Comparison of ENCODE assay signal across 8 cellular contexts in the genomic region with DNA sequence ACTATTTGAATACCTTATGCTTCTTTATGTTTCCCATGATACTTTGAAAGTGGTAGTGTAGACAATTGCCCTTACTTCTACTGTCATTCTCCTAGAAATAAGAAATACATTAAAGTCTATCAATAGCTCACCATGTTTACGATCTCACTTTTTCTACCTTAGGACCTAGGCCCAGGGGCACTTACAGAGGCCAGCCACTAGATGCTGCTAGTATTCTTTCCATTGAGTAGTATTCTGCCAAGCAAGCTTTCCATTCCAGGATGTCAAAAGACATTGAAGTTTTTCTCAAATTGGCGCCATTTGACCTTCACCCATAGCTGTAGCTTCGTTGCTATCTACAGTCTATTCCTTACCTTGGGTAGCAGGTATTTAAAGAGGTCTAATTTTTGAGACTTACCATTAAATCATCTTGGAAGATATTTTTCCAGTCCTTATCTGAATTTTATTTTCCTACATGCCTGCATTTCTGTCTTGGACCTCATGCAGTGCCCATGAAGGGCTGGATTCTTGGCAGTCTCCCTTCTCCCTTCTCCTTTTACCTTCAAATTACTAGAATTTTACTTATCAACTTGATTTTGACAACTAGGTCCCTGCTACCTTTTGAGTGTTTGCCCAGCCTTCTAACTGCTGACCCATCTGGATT.
DNase-seq lines count a peak whose midpoint lies in the region; ATAC-seq, FAIRE-seq and TF ChIP-seq lines count a peak whose summit lies in the region.

No MANE protein-coding gene starts in this region.

- no peak overlapping the region for H3K4me3 ChIP-seq in astrocyte (ENCODE audit: insufficient read depth, low read depth, low read length)
- H3K4me3 ChIP-seq in keratinocyte (ENCODE audit: control insufficient read depth in 2 of 3, extremely low read depth in 1 of 3, insufficient read depth in 2 of 3, low read depth in 1 of 3, low read length in 3 of 3) = no peak overlapping the region

- ATAC-seq in GM19043 (IDR thresholded peaks at IDR 0.05; ENCODE audit: low read depth, unreplicated experiment) = peak; percentile 75
- ATAC-seq in HG03354 (IDR thresholded peaks at IDR 0.05; ENCODE audit: poor library complexity, severe bottlenecking, unreplicated experiment) = peak; percentile 91

- H3K4me1 ChIP-seq in astrocyte (ENCODE audit: insufficient read depth, low read length) = peaks cover 3% of the 10 kb centered on the region
- H3K4me1 ChIP-seq in keratinocyte (ENCODE audit: control insufficient read depth, extremely low read depth, insufficient read depth, low read length) = no peaks in the 10 kb centered on the region

- H3K27me3 ChIP-seq in astrocyte (ENCODE audit: insufficient read depth, low read length) = no peaks in the 10 kb centered on the region
- no peaks in the 10 kb centered on the region for H3K27me3 ChIP-seq in keratinocyte (ENCODE audit: control insufficient read depth, extremely low read depth, insufficient read depth, low read length)

- dilution Hi-C loops in keratinocyte (cut with MboI; ENCODE audit: extremely low pct_ligation_motif_present, low sequenced_read_pairs) = no loop called here

- no peaks in the 10 kb centered on the region for H3K9me1 ChIP-seq in keratinocyte (ENCODE audit: control insufficient read depth, extremely low read depth, insufficient read depth, low read length)

- TF ChIP-seq CTCF in astrocyte (IDR thresholded peaks at IDR 0.05; ENCODE audit: insufficient read depth, low read depth, low read length) = peak; percentile 100
- TF ChIP-seq CTCF in keratinocyte (optimal IDR thresholded peaks at IDR 0.05 in 1 of 3, IDR thresholded peaks at IDR 0.05 in 1 of 3, conservative IDR thresholded peaks at IDR 0.05 in 1 of 3; ENCODE audit: extremely low read depth in 1 of 3, insufficient read depth in 2 of 3, low read length in 3 of 3) = peak; percentile 84 to 99 (median 96)

- no peaks in the 10 kb centered on the region for H3K27me3 Mint-ChIP-seq in astrocyte (ENCODE audit: low read depth, unreplicated experiment)

- H3K36me3 Mint-ChIP-seq in astrocyte (ENCODE audit: low read depth, unreplicated experiment) = no peaks in the 10 kb centered on the region

- H3K27ac Mint-ChIP-seq in astrocyte (ENCODE audit: unreplicated experiment) = no peak overlapping the region

- H3K9me3 Mint-ChIP-seq in astrocyte (ENCODE audit: unreplicated experiment) = no peaks in the 10 kb centered on the region

- H4K20me1 ChIP-seq in astrocyte (ENCODE audit: insufficient read depth, low read length) (no peaks in the 10 kb centered on the region), keratinocyte (ENCODE audit: control insufficient read depth, extremely low read depth, insufficient read depth, low read length) (no peaks in the 10 kb centered on the region)

- H3K4me2 ChIP-seq in astrocyte (ENCODE audit: low read length) (no peak overlapping the region), keratinocyte (ENCODE audit: control insufficient read depth, extremely low read depth, insufficient read depth, low read depth, low read length) (no peak overlapping the region)

- H2AFZ ChIP-seq in astrocyte (ENCODE audit: low read depth, low read length) (peak overlapping the region; percentile 27), keratinocyte (ENCODE audit: control insufficient read depth, low read length) (peak overlapping the region; percentile 50)

- FAIRE-seq in astrocyte (lab: Jason Lieb, UNC) (no peak), keratinocyte (lab: Jason Lieb, UNC) (peak; percentile 57), urothelium cell line (lab: Jason Lieb, UNC) (no peak)

- H3K9ac ChIP-seq in astrocyte (ENCODE audit: low read length) = no peak overlapping the region
- no peak overlapping the region for H3K9ac ChIP-seq in keratinocyte (ENCODE audit: control insufficient read depth, extremely low read depth, insufficient read depth, low read length)

- H3K4me3 Mint-ChIP-seq in astrocyte (ENCODE audit: unreplicated experiment) = no peak overlapping the region

- H3K36me3 ChIP-seq in astrocyte (ENCODE audit: insufficient read depth, low read length) (no peaks in the 10 kb centered on the region), keratinocyte (ENCODE audit: control insufficient read depth in 2 of 2, extremely low read depth in 1 of 2, insufficient read depth in 2 of 2, low read length in 2 of 2) (no peaks in the 10 kb centered on the region)

- H3K79me2 ChIP-seq in astrocyte (ENCODE audit: insufficient read depth, low read length) (no peaks in the 10 kb centered on the region), keratinocyte (ENCODE audit: control insufficient read depth, insufficient read depth, low read length) (no peaks in the 10 kb centered on the region)

- DNase-seq in Ammon's horn (ENCODE audit: low spot score) (peak; percentile 81), NCI-H345 treated with DMSO at 0.1 percent for 48 hours (lab: John Stamatoyannopoulos, UW; ENCODE audit: unreplicated experiment) (peak; percentile 65), astrocyte (ENCODE audit: low read depth) (peak; percentile 35), keratinocyte (ENCODE audit: low read depth, low spot score) (no peak), urothelium cell line (ENCODE audit: low spot score) (peak; percentile 37)
- DNase-seq in activated CD4-positive, alpha-beta T cell treated with anti-CD3 and anti-CD28 coated beads, Interleukin-2, amount 50 U/mL, for 48 hours = no peak

- H3K4me1 Mint-ChIP-seq in astrocyte (ENCODE audit: low read depth, unreplicated experiment) = peaks cover 4% of the 10 kb centered on the region

- H3K9me3 ChIP-seq in astrocyte (ENCODE audit: insufficient read depth, low read depth, low read length) (no peaks in the 10 kb centered on the region), keratinocyte (ENCODE audit: control insufficient read depth, low read depth, low read length) (no peaks in the 10 kb centered on the region)

- H3K27ac ChIP-seq in astrocyte (ENCODE audit: low read depth, low read length) = no peak overlapping the region
- H3K27ac ChIP-seq in keratinocyte (ENCODE audit: control insufficient read depth, insufficient read depth, low read length) = no peak overlapping the region

Comparison
In these comparisons a context has a peak if more than half of its experiments do, and no peak if none do; other contexts are left out.
1. DNase-seq: peak in Ammon's horn (single experiment), NCI-H345 treated with DMSO at 0.1 percent for 48 hours (single experiment), astrocyte (single experiment) and urothelium cell line (single experiment); none in keratinocyte (single experiment) and activated CD4-positive, alpha-beta T cell treated with anti-CD3 and anti-CD28 coated beads, Interleukin-2, amount 50 U/mL, for 48 hours (0 of 2).